In the genomic region with DNA sequence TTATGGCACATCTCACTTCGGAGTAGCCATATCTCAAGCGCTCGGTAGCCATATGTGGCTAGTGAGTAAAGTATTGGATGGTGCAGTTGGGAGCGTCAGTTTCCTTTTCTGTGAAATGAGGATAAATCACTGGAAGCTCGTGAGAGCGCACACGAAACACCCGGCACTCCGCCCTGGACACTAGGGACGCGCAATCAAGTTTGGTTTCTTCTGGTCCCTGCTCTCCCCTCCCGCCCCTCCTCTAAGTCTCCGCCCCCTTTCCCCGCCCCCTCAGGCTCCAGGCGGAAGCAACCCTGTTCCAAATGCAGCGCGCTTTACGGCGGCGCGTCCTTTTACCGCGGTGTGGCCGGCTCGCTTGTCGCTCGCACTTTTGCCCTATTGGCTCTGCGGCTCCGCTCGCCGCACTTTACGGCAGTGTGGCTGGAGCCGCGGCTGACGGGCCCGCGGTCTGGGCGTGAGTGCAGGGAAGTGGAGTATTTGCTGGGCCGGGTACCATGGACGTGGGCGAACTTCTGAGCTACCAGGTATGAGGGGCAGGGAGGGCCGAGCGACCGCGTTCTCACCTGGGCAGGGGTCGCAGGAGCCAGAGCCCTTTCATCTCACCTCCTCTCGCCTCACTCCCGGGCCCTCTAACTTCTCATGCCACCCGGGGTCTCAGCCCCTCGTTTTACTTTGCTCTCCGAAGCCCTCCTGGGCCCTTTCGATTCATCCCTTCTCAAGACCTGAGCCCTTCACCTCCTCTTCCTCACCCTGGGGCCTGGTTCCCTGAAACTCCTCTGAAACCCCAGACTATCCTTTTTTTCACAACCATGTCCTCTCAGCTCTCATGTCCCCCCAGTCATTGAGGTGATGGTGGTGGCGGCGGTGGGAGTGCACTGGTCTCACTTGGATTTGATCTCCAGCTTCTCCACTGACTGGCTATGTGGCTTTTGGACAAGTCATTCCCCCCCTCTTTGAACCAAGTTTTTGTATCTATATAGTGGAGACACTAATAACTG, we compare ENCODE assay signal across 1 cellular context.
TF ChIP-seq lines count a peak whose summit lies in the region.

A gene with protein sequence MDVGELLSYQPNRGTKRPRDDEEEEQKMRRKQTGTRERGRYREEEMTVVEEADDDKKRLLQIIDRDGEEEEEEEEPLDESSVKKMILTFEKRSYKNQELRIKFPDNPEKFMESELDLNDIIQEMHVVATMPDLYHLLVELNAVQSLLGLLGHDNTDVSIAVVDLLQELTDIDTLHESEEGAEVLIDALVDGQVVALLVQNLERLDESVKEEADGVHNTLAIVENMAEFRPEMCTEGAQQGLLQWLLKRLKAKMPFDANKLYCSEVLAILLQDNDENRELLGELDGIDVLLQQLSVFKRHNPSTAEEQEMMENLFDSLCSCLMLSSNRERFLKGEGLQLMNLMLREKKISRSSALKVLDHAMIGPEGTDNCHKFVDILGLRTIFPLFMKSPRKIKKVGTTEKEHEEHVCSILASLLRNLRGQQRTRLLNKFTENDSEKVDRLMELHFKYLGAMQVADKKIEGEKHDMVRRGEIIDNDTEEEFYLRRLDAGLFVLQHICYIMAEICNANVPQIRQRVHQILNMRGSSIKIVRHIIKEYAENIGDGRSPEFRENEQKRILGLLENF (plus strand): TSS at position 402 of the 998 bp plus-strand sequence. CDS start 93 bp downstream, at position 495.

TF ChIP-seq in HepG2, 621 proteins besides CTCF, POLR2A, EP300 and RAD21 (continued from another document and continues in another):
- TF ChIP-seq, protein P1, sequence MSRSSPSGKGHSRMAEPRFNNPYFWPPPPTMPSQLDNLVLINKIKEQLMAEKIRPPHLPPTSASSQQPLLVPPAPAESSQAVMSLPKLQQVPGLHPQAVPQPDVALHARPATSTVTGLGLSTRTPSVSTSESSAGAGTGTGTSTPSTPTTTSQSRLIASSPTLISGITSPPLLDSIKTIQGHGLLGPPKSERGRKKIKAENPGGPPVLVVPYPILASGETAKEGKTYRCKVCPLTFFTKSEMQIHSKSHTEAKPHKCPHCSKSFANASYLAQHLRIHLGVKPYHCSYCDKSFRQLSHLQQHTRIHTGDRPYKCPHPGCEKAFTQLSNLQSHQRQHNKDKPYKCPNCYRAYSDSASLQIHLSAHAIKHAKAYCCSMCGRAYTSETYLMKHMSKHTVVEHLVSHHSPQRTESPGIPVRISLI (CRISPR knock-in tag; IDR thresholded peaks at IDR 0.05; ENCODE audit: borderline replicate concordance), result no peak
- TF ChIP-seq GABPA (IDR thresholded peaks at IDR 0.05; ENCODE audit: low read depth, low read length), result peak; percentile 55
- TF ChIP-seq GABPA (CRISPR knock-in tag; IDR thresholded peaks at IDR 0.05; ENCODE audit: low read depth), result peak; percentile 92
- TF ChIP-seq, protein P2, sequence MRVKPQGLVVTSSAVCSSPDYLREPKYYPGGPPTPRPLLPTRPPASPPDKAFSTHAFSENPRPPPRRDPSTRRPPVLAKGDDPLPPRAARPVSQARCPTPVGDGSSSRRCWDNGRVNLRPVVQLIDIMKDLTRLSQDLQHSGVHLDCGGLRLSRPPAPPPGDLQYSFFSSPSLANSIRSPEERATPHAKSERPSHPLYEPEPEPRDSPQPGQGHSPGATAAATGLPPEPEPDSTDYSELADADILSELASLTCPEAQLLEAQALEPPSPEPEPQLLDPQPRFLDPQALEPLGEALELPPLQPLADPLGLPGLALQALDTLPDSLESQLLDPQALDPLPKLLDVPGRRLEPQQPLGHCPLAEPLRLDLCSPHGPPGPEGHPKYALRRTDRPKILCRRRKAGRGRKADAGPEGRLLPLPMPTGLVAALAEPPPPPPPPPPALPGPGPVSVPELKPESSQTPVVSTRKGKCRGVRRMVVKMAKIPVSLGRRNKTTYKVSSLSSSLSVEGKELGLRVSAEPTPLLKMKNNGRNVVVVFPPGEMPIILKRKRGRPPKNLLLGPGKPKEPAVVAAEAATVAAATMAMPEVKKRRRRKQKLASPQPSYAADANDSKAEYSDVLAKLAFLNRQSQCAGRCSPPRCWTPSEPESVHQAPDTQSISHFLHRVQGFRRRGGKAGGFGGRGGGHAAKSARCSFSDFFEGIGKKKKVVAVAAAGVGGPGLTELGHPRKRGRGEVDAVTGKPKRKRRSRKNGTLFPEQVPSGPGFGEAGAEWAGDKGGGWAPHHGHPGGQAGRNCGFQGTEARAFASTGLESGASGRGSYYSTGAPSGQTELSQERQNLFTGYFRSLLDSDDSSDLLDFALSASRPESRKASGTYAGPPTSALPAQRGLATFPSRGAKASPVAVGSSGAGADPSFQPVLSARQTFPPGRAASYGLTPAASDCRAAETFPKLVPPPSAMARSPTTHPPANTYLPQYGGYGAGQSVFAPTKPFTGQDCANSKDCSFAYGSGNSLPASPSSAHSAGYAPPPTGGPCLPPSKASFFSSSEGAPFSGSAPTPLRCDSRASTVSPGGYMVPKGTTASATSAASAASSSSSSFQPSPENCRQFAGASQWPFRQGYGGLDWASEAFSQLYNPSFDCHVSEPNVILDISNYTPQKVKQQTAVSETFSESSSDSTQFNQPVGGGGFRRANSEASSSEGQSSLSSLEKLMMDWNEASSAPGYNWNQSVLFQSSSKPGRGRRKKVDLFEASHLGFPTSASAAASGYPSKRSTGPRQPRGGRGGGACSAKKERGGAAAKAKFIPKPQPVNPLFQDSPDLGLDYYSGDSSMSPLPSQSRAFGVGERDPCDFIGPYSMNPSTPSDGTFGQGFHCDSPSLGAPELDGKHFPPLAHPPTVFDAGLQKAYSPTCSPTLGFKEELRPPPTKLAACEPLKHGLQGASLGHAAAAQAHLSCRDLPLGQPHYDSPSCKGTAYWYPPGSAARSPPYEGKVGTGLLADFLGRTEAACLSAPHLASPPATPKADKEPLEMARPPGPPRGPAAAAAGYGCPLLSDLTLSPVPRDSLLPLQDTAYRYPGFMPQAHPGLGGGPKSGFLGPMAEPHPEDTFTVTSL (CRISPR knock-in tag; IDR thresholded peaks at IDR 0.05; ENCODE audit: borderline replicate concordance), result 0 out of 2 replicates have a peak, but pooled peaks have one; percentile 25
- peak; percentile 40; the same call in 1 of the 2 replicates for TF ChIP-seq TOPORS (CRISPR knock-in tag; IDR thresholded peaks at IDR 0.05)
- TF ChIP-seq, protein P3, sequence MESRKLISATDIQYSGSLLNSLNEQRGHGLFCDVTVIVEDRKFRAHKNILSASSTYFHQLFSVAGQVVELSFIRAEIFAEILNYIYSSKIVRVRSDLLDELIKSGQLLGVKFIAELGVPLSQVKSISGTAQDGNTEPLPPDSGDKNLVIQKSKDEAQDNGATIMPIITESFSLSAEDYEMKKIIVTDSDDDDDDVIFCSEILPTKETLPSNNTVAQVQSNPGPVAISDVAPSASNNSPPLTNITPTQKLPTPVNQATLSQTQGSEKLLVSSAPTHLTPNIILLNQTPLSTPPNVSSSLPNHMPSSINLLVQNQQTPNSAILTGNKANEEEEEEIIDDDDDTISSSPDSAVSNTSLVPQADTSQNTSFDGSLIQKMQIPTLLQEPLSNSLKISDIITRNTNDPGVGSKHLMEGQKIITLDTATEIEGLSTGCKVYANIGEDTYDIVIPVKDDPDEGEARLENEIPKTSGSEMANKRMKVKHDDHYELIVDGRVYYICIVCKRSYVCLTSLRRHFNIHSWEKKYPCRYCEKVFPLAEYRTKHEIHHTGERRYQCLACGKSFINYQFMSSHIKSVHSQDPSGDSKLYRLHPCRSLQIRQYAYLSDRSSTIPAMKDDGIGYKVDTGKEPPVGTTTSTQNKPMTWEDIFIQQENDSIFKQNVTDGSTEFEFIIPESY (CRISPR knock-in tag; IDR thresholded peaks at IDR 0.05), result no peak
- TF ChIP-seq FOXJ3 (CRISPR knock-in tag; IDR thresholded peaks at IDR 0.05; ENCODE audit: borderline replicate concordance), result no peak
- peak; percentile 90; the same call in 1 of the 2 replicates for TF ChIP-seq HOXD1 (CRISPR knock-in tag; IDR thresholded peaks at IDR 0.05)
- TF ChIP-seq HMGA1 (CRISPR knock-in tag; conservative IDR thresholded peaks at IDR 0.05), result no peak
- TF ChIP-seq YEATS2 (CRISPR knock-in tag; IDR thresholded peaks at IDR 0.05; ENCODE audit: borderline replicate concordance), result peak; percentile 88; the same call in 1 of the 2 replicates
- TF ChIP-seq, protein P4, sequence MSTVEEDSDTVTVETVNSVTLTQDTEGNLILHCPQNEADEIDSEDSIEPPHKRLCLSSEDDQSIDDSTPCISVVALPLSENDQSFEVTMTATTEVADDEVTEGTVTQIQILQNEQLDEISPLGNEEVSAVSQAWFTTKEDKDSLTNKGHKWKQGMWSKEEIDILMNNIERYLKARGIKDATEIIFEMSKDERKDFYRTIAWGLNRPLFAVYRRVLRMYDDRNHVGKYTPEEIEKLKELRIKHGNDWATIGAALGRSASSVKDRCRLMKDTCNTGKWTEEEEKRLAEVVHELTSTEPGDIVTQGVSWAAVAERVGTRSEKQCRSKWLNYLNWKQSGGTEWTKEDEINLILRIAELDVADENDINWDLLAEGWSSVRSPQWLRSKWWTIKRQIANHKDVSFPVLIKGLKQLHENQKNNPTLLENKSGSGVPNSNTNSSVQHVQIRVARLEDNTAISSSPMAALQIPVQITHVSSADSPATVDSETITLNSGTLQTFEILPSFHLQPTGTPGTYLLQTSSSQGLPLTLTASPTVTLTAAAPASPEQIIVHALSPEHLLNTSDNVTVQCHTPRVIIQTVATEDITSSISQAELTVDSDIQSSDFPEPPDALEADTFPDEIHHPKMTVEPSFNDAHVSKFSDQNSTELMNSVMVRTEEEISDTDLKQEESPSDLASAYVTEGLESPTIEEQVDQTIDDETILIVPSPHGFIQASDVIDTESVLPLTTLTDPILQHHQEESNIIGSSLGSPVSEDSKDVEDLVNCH (CRISPR knock-in tag; IDR thresholded peaks at IDR 0.05), result no peak
- TF ChIP-seq RFX5 (IDR thresholded peaks at IDR 0.05; ENCODE audit: low read depth, low read length), result peak; percentile 46; the same call in 1 of the 2 replicates
- 0 out of 2 replicates have a peak, but pooled peaks have one; percentile 56 for TF ChIP-seq SRY (CRISPR knock-in tag; IDR thresholded peaks at IDR 0.05)
- TF ChIP-seq CHD4 (IDR thresholded peaks at IDR 0.05; ENCODE audit: borderline replicate concordance, low read length), result peak; percentile 34; the same call in 1 of the 2 replicates
- peak; percentile 41; the same call in 1 of the 2 replicates for TF ChIP-seq ZNF549 (CRISPR knock-in tag; IDR thresholded peaks at IDR 0.05)
- TF ChIP-seq ZBTB7A (CRISPR knock-in tag; IDR thresholded peaks at IDR 0.05), result no peak
- TF ChIP-seq ZNF773 (CRISPR knock-in tag; IDR thresholded peaks at IDR 0.05; ENCODE audit: borderline replicate concordance), result peak; percentile 91; the same call in 1 of the 2 replicates
- peak; percentile 87; the same call in 1 of the 2 replicates for TF ChIP-seq ZFP37 (CRISPR knock-in tag; IDR thresholded peaks at IDR 0.05; ENCODE audit: borderline replicate concordance)
- TF ChIP-seq, protein P5, sequence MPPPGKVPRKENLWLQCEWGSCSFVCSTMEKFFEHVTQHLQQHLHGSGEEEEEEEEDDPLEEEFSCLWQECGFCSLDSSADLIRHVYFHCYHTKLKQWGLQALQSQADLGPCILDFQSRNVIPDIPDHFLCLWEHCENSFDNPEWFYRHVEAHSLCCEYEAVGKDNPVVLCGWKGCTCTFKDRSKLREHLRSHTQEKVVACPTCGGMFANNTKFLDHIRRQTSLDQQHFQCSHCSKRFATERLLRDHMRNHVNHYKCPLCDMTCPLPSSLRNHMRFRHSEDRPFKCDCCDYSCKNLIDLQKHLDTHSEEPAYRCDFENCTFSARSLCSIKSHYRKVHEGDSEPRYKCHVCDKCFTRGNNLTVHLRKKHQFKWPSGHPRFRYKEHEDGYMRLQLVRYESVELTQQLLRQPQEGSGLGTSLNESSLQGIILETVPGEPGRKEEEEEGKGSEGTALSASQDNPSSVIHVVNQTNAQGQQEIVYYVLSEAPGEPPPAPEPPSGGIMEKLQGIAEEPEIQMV (CRISPR knock-in tag; IDR thresholded peaks at IDR 0.05; ENCODE audit: low read depth), result no peak
- TF ChIP-seq, protein P6, sequence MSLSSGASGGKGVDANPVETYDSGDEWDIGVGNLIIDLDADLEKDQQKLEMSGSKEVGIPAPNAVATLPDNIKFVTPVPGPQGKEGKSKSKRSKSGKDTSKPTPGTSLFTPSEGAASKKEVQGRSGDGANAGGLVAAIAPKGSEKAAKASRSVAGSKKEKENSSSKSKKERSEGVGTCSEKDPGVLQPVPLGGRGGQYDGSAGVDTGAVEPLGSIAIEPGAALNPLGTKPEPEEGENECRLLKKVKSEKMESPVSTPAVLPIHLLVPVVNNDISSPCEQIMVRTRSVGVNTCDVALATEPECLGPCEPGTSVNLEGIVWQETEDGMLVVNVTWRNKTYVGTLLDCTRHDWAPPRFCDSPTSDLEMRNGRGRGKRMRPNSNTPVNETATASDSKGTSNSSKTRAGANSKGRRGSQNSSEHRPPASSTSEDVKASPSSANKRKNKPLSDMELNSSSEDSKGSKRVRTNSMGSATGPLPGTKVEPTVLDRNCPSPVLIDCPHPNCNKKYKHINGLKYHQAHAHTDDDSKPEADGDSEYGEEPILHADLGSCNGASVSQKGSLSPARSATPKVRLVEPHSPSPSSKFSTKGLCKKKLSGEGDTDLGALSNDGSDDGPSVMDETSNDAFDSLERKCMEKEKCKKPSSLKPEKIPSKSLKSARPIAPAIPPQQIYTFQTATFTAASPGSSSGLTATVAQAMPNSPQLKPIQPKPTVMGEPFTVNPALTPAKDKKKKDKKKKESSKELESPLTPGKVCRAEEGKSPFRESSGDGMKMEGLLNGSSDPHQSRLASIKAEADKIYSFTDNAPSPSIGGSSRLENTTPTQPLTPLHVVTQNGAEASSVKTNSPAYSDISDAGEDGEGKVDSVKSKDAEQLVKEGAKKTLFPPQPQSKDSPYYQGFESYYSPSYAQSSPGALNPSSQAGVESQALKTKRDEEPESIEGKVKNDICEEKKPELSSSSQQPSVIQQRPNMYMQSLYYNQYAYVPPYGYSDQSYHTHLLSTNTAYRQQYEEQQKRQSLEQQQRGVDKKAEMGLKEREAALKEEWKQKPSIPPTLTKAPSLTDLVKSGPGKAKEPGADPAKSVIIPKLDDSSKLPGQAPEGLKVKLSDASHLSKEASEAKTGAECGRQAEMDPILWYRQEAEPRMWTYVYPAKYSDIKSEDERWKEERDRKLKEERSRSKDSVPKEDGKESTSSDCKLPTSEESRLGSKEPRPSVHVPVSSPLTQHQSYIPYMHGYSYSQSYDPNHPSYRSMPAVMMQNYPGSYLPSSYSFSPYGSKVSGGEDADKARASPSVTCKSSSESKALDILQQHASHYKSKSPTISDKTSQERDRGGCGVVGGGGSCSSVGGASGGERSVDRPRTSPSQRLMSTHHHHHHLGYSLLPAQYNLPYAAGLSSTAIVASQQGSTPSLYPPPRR (CRISPR knock-in tag; IDR thresholded peaks at IDR 0.05; ENCODE audit: borderline replicate concordance), result peak; percentile 38; the same call in 1 of the 2 replicates
- TF ChIP-seq PHB2 (IDR thresholded peaks at IDR 0.05; ENCODE audit: partially characterized antibody), result no peak
- TF ChIP-seq ZNF234 (CRISPR knock-in tag; conservative IDR thresholded peaks at IDR 0.05), result no peak
- TF ChIP-seq, protein P7, sequence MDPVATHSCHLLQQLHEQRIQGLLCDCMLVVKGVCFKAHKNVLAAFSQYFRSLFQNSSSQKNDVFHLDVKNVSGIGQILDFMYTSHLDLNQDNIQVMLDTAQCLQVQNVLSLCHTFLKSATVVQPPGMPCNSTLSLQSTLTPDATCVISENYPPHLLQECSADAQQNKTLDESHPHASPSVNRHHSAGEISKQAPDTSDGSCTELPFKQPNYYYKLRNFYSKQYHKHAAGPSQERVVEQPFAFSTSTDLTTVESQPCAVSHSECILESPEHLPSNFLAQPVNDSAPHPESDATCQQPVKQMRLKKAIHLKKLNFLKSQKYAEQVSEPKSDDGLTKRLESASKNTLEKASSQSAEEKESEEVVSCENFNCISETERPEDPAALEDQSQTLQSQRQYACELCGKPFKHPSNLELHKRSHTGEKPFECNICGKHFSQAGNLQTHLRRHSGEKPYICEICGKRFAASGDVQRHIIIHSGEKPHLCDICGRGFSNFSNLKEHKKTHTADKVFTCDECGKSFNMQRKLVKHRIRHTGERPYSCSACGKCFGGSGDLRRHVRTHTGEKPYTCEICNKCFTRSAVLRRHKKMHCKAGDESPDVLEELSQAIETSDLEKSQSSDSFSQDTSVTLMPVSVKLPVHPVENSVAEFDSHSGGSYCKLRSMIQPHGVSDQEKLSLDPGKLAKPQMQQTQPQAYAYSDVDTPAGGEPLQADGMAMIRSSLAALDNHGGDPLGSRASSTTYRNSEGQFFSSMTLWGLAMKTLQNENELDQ (CRISPR knock-in tag; IDR thresholded peaks at IDR 0.05; ENCODE audit: borderline replicate concordance), result no peak
- TF ChIP-seq CEBPG (CRISPR knock-in tag; IDR thresholded peaks at IDR 0.05), result peak; percentile 54; the same call in 1 of the 2 replicates
- no peak for TF ChIP-seq WIZ (CRISPR knock-in tag; IDR thresholded peaks at IDR 0.05)
